7 cellular contexts compared by ENCODE assay signal in genomic region chr7:119482209-119482608, GRCh38.
A peak's percentile ranks its signal among the peaks of the same experiment; 100 is the strongest.
DNase-seq lines count a peak whose midpoint lies in the region; ATAC-seq and TF ChIP-seq lines count a peak whose summit lies in the region.

No MANE protein-coding gene starts in this region.

- H2BK12ac ChIP-seq in mesenchymal stem cell (ENCODE audit: low read length in 2 of 2), result no peak overlapping the region

- no peaks in the 10 kb centered on the region for H3K79me1 ChIP-seq in mesenchymal stem cell (replicated peaks; ENCODE audit: low read length, poor library complexity, severe bottlenecking)

- peak; percentile 84 for ATAC-seq in GM21423 (IDR thresholded peaks at IDR 0.05; ENCODE audit: unreplicated experiment)
- peak; percentile 96 for ATAC-seq in HG03520 (IDR thresholded peaks at IDR 0.05; ENCODE audit: unreplicated experiment)

- H2BK120ac ChIP-seq in mesenchymal stem cell (ENCODE audit: low read depth, low read length), result no peak overlapping the region

- H3K23ac ChIP-seq in mesenchymal stem cell (ENCODE audit: low read length in 2 of 2), result no peak overlapping the region

- no peaks in the 10 kb centered on the region for H3K9me3 ChIP-seq in mesenchymal stem cell (ENCODE audit: control insufficient read depth, low read length)

- H3K4me2 ChIP-seq in mesenchymal stem cell (ENCODE audit: low read length, poor library complexity, severe bottlenecking), result no peak overlapping the region

- H4K8ac ChIP-seq in mesenchymal stem cell (ENCODE audit: low read length), result peak overlapping the region; percentile 54

- no peak overlapping the region for H3K18ac ChIP-seq in mesenchymal stem cell (ENCODE audit: low read depth in 1 of 2, low read length in 2 of 2)

- H4K91ac ChIP-seq in mesenchymal stem cell (ENCODE audit: low read length), result no peak overlapping the region

- no peak overlapping the region for H2AK5ac ChIP-seq in mesenchymal stem cell (ENCODE audit: low read length, severe bottlenecking)

- H2AFZ ChIP-seq in mesenchymal stem cell (ENCODE audit: low read depth, low read length), result peak overlapping the region; percentile 77

- H3K36me3 ChIP-seq in mesenchymal stem cell (ENCODE audit: control insufficient read depth in 1 of 2, insufficient read depth in 2 of 2, low read depth in 1 of 2, low read length in 2 of 2), result no peaks in the 10 kb centered on the region

- no peak overlapping the region for H2BK5ac ChIP-seq in mesenchymal stem cell (ENCODE audit: low read depth, low read length, poor library complexity, severe bottlenecking)

- H3K27me3 ChIP-seq in mesenchymal stem cell (ENCODE audit: control insufficient read depth in 1 of 2, insufficient read depth in 1 of 2, low read length in 2 of 2), result no peaks in the 10 kb centered on the region

- no peak overlapping the region for H3K9ac ChIP-seq in mesenchymal stem cell (ENCODE audit: low read length)

- no peak overlapping the region for H3K4ac ChIP-seq in mesenchymal stem cell (ENCODE audit: low read depth in 1 of 2, low read length in 2 of 2)

- H3K4me1 ChIP-seq in mesenchymal stem cell (ENCODE audit: control insufficient read depth, insufficient read depth, low read depth, low read length), result no peaks in the 10 kb centered on the region

- WGBS in mesenchymal stem cell, result 39% methylated on average over 2 of the region's 4 CpGs

- H2BK15ac ChIP-seq in mesenchymal stem cell (ENCODE audit: low read depth, poor library complexity, severe bottlenecking), result no peak overlapping the region

- H3K4me3 ChIP-seq in mesenchymal stem cell (ENCODE audit: insufficient read depth in 1 of 2, low read depth in 1 of 2, low read length in 2 of 2), result no peak overlapping the region

- no peak overlapping the region for H3K27ac ChIP-seq in mesenchymal stem cell (ENCODE audit: low read length, poor library complexity, severe bottlenecking)

- in situ Hi-C loops in GM13976 (cut with MboI; ENCODE audit: low sequenced_read_pairs, unreplicated experiment), result no loop called here

- H3K14ac ChIP-seq in mesenchymal stem cell (ENCODE audit: low read length in 2 of 2), result no peak overlapping the region

- no peak for TF ChIP-seq CTCF in GM13976 (IDR thresholded peaks at IDR 0.05; ENCODE audit: borderline replicate concordance, control extremely low read depth, extremely low read depth, insufficient read depth, missing control alignments)

- peak; percentile 11 for DNase-seq in GM13976 (ENCODE audit: low spot score)
- DNase-seq in SW480 (ENCODE audit: low spot score), result peak; percentile 7
- DNase-seq in mesenchymal stem cell, result peak; percentile 42
- DNase-seq in GF-D8 (lab: John Stamatoyannopoulos, UW), result no peak
- DNase-seq in T-helper 1 cell, result no peak

Comparison
In these comparisons a context has a peak if more than half of its experiments do, and no peak if none do; other contexts are left out.
1. DNase-seq: peak in GM13976 (single experiment), SW480 (single experiment) and mesenchymal stem cell (single experiment); none in GF-D8 (single experiment) and T-helper 1 cell (0 of 5).